21 cellular contexts compared by ENCODE assay signal in the genomic region with DNA sequence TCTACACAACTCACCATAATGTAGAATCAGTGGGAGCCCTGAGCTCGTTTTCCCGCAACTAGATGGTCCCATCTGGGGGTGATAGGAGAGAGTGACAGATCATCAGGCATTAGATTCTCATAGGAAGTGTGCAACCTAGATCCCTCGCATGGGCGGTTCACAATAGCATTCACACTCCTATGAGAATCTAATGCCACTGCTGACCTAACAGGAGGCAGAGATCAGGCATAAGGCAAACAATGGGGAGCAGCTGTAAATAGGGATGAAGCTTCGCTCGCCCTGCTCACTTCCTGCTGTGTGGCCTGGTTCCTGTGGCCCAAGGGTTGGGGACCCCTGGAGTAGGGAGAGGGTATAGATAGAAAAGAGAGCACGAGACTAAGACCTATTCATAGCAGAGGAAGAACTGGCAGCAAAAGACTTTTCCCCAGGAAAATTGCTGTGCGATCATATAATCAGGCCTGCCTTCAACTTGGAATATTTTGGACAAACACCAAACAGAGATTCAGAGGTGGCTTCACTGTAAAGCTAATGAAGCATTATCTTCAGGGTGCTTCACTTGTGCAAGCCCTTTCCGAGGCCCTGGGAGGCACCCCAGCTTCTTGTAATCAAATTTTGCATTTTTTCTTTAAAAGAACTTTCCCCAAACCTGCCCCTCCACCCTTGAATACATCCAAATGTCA. TPM values are rescaled to one million over a fixed set of nuclear protein-coding genes. Genes with fewer than 3 reads are reported as not detected.
DNase-seq lines count a peak whose midpoint lies in the region; ATAC-seq and TF ChIP-seq lines count a peak whose summit lies in the region.
"Had no signal": no experiment of that assay in that cellular context is flagged by ENCODE, and none has a peak within 500 bp of the region (broad histone marks: within the 10 kb centered on the region; RNA-seq: fewer than 3 reads in every experiment).

No MANE protein-coding gene starts in this region.

- H3K27ac ChIP-seq in Peyer's patch, result peak overlapping the region in 3 of 4 donors; percentile 32 to 61 (median 34)
- H3K27ac ChIP-seq in neuronal stem cell (replicated peaks; ENCODE audit: low read length), result no peak overlapping the region
- H3K27ac ChIP-seq in transverse colon, result peak overlapping the region; percentile 18 to 54 (median 43)
- H3K27ac ChIP-seq: SJSA1 had no signal

- H3K9me3 Mint-ChIP-seq in endothelial cell (ENCODE audit: unreplicated experiment), result peaks cover 17% of the 10 kb centered on the region
- H3K9me3 Mint-ChIP-seq: IgD-negative memory B cell; memory B cell; stimulated activated naive CD8-positive, alpha-beta T cell treated with anti-CD3 and anti-CD28 coated beads, Interleukin-15, amount 100 ng/mL, for 72 hours had no signal

- peaks cover 30% of the 10 kb centered on the region for H3K4me1 Mint-ChIP-seq in endothelial cell (ENCODE audit: unreplicated experiment)
- H3K4me1 Mint-ChIP-seq: activated CD4-positive, alpha-beta T cell treated with anti-CD3 and anti-CD28 coated beads for 36 hours; stimulated activated naive CD8-positive, alpha-beta T cell treated with anti-CD3 and anti-CD28 coated beads, Interleukin-15, amount 100 ng/mL, for 72 hours had no signal

- no peak overlapping the region for H2AFZ ChIP-seq in neuronal stem cell (ENCODE audit: low read length)

- H3K18ac ChIP-seq in neuronal stem cell (ENCODE audit: low read length), result no peak overlapping the region

- DNase-seq in Peyer's patch, result no peak
- no peak for DNase-seq in endothelial cell (ENCODE audit: low spot score)
- no peak for DNase-seq in neuronal stem cell (ENCODE audit: low spot score)
- DNase-seq in transverse colon, result no peak
- DNase-seq: activated CD4-positive, alpha-beta T cell treated with anti-CD3 and anti-CD28 coated beads for 36 hours; activated effector memory CD4-positive, alpha-beta T cell treated with anti-CD3 and anti-CD28 coated beads, Interleukin-2, amount 50 U/mL, for 16 hours; EL; foreskin melanocyte; NCI-H1092; NCI-H2107; NCI-H524 treated with DMSO at 0.1 percent for 48 hours; PC-3; stimulated activated naive CD8-positive, alpha-beta T cell treated with anti-CD3 and anti-CD28 coated beads, Interleukin-15, amount 100 ng/mL, for 72 hours had no signal

- H3K36me3 Mint-ChIP-seq in endothelial cell (ENCODE audit: low read depth, unreplicated experiment), result peaks cover 4% of the 10 kb centered on the region
- H3K36me3 Mint-ChIP-seq: IgD-negative memory B cell, memory B cell had no signal

- peak overlapping the region; percentile 97 for H3K27ac Mint-ChIP-seq in endothelial cell (ENCODE audit: unreplicated experiment)
- H3K27ac Mint-ChIP-seq: activated CD4-positive, alpha-beta T cell treated with anti-CD3 and anti-CD28 coated beads for 36 hours; B cell; IgD-negative memory B cell; memory B cell; stimulated activated naive CD8-positive, alpha-beta T cell treated with anti-CD3 and anti-CD28 coated beads, Interleukin-15, amount 100 ng/mL, for 72 hours had no signal

- H3K4me3 ChIP-seq in Peyer's patch (no peak overlapping the region), neuronal stem cell (ENCODE audit: low read length in 2 of 2) (no peak overlapping the region), transverse colon (no peak overlapping the region)
- H3K4me3 ChIP-seq: SJSA1 had no signal

- H3K36me3 ChIP-seq in Peyer's patch (no peaks in the 10 kb centered on the region), neuronal stem cell (replicated peaks in 1 of 2; ENCODE audit: control insufficient read depth in 2 of 2, insufficient read depth in 2 of 2, low read length in 2 of 2) (no peaks in the 10 kb centered on the region), transverse colon (no peaks in the 10 kb centered on the region)
- H3K36me3 ChIP-seq: SJSA1 had no signal

- no peak overlapping the region for H2BK120ac ChIP-seq in neuronal stem cell (ENCODE audit: low read depth, low read length)

- H2BK12ac ChIP-seq in neuronal stem cell (ENCODE audit: low read length), result peak overlapping the region; percentile 66

- peak overlapping the region; percentile 65 for H3K23ac ChIP-seq in neuronal stem cell (ENCODE audit: low read depth, low read length, poor library complexity)

- peaks cover 10% of the 10 kb centered on the region for H3K27me3 Mint-ChIP-seq in endothelial cell (ENCODE audit: unreplicated experiment)
- H3K27me3 Mint-ChIP-seq: activated CD4-positive, alpha-beta T cell treated with anti-CD3 and anti-CD28 coated beads for 36 hours; B cell; memory B cell; stimulated activated naive CD8-positive, alpha-beta T cell treated with anti-CD3 and anti-CD28 coated beads, Interleukin-15, amount 100 ng/mL, for 72 hours had no signal

- H3K9me3 ChIP-seq in Peyer's patch (no peaks in the 10 kb centered on the region), neuronal stem cell (replicated peaks in 1 of 2; ENCODE audit: control insufficient read depth in 2 of 2, insufficient read depth in 1 of 2, low read depth in 1 of 2, low read length in 2 of 2) (peaks cover 0 to 3% of the 10 kb centered on the region in 2 donors), transverse colon (no peaks in the 10 kb centered on the region)
- H3K9me3 ChIP-seq: SJSA1 had no signal

- no peak overlapping the region for H3K4me2 ChIP-seq in neuronal stem cell (ENCODE audit: insufficient read depth, low read length, poor library complexity, severe bottlenecking)

- no peak overlapping the region for H3K9ac ChIP-seq in neuronal stem cell (ENCODE audit: low read depth, low read length, poor library complexity)

- H3K4ac ChIP-seq in neuronal stem cell (ENCODE audit: low read length), result no peak overlapping the region

- TF ChIP-seq CTCF in Peyer's patch (IDR thresholded peaks at IDR 0.05) (no peak), endothelial cell (IDR thresholded peaks at IDR 0.05; ENCODE audit: unreplicated experiment) (no peak), transverse colon (IDR thresholded peaks at IDR 0.05) (no peak)

- no CpG with 5 or more reads among the region's 9 CpGs for WGBS in neuronal stem cell (ENCODE audit: extremely low coverage in 2 of 2, insufficient read length in 2 of 2, insufficient replicate concordance in 1 of 2), 2 donors
- 91 to 100% methylated on average over 2 to 9 of the region's 9 CpGs for WGBS in transverse colon (ENCODE audit: low coverage in 1 of 2), 2 donors

- no peaks in the 10 kb centered on the region for H3K79me1 ChIP-seq in neuronal stem cell (ENCODE audit: low read depth, low read length)

- no peak overlapping the region for H2BK15ac ChIP-seq in neuronal stem cell (ENCODE audit: low read length)

- in situ Hi-C loops in transverse colon (cut with MboI; ENCODE audit: low pct_ligation_motif_present in 1 of 4, low pct_unique_long_range_greater_than_20kb in 1 of 4, low sequenced_read_pairs in 3 of 4), result no loop called here

- intact Hi-C loops in transverse colon (cut with DNase I; ENCODE audit: low total_unique reads), result no loop called here

- no peak overlapping the region for H3K14ac ChIP-seq in neuronal stem cell (ENCODE audit: low read length)

- H2AK5ac ChIP-seq in neuronal stem cell (ENCODE audit: low read depth, low read length), result no peak overlapping the region

- H4K8ac ChIP-seq in neuronal stem cell (ENCODE audit: low read depth, low read length), result no peak overlapping the region

- H4K91ac ChIP-seq in neuronal stem cell (ENCODE audit: low read depth, low read length, poor library complexity), result no peak overlapping the region

- ATAC-seq in GM19452 (IDR thresholded peaks at IDR 0.05; ENCODE audit: unreplicated experiment) (no peak), HG02973 (IDR thresholded peaks at IDR 0.05; ENCODE audit: unreplicated experiment) (no peak), GM18861 (IDR thresholded peaks at IDR 0.05; ENCODE audit: unreplicated experiment) (no peak)
- ATAC-seq: activated CD4-positive, alpha-beta T cell treated with anti-CD3 and anti-CD28 coated beads for 36 hours; PC-3; stimulated activated naive CD8-positive, alpha-beta T cell treated with anti-CD3 and anti-CD28 coated beads, Interleukin-15, amount 100 ng/mL, for 72 hours had no signal

- H3K4me1 ChIP-seq in Peyer's patch, result peaks cover 0 to 20% (median 8%) of the 10 kb centered on the region in 4 donors
- peaks cover 0 to 2% of the 10 kb centered on the region in 2 donors for H3K4me1 ChIP-seq in neuronal stem cell (ENCODE audit: control insufficient read depth in 2 of 2, insufficient read depth in 1 of 2, low read depth in 1 of 2, low read length in 2 of 2)
- peaks cover 0 to 27% (median 3%) of the 10 kb centered on the region in 4 donors for H3K4me1 ChIP-seq in transverse colon
- H3K4me1 ChIP-seq: SJSA1 had no signal

- H3K4me3 Mint-ChIP-seq in endothelial cell (ENCODE audit: unreplicated experiment), result peak overlapping the region; percentile 37
- H3K4me3 Mint-ChIP-seq: activated CD4-positive, alpha-beta T cell treated with anti-CD3 and anti-CD28 coated beads for 36 hours; B cell; memory B cell; nephron; stimulated activated naive CD8-positive, alpha-beta T cell treated with anti-CD3 and anti-CD28 coated beads, Interleukin-15, amount 100 ng/mL, for 72 hours had no signal

- TF ChIP-seq EP300 in transverse colon (IDR thresholded peaks at IDR 0.05; ENCODE audit: low read depth), result no peak

- no peak overlapping the region for H2BK5ac ChIP-seq in neuronal stem cell (ENCODE audit: low read length)

- TF ChIP-seq POLR2A in Peyer's patch (IDR thresholded peaks at IDR 0.05) (no peak), transverse colon (IDR thresholded peaks at IDR 0.05) (no peak)

- H3K27me3 ChIP-seq in Peyer's patch (no peaks in the 10 kb centered on the region), neuronal stem cell (ENCODE audit: control insufficient read depth in 3 of 3, insufficient read depth in 3 of 3, low read depth in 1 of 3, low read length in 3 of 3) (no peaks in the 10 kb centered on the region), transverse colon (no peaks in the 10 kb centered on the region)
- H3K27me3 ChIP-seq: SJSA1 had no signal

RNA-seq across cellular contexts. Expression of a gene that starts 29.0 kb away (rescaled TPM):
- total RNA-seq in Peyer's patch (100 to 1,000 TPM in 3 of 4 donors, 10 to 100 TPM in 1; 87.9 to 170 (median 132) TPM), endothelial cell (ENCODE audit: unreplicated experiment) (38.0 TPM), transverse colon (100 to 1,000 TPM in 1 of 4 donors, 10 to 100 TPM in 3; 17.6 to 150 (median 69.1) TPM)
- 41.0 TPM for polyA plus RNA-seq in neuronal stem cell (2013, experiment 1 of 2)
- 41.3 TPM for polyA plus RNA-seq in neuronal stem cell (2013, experiment 2 of 2)
